ENCODE assay signal across 12 cellular contexts in the genomic region with DNA sequence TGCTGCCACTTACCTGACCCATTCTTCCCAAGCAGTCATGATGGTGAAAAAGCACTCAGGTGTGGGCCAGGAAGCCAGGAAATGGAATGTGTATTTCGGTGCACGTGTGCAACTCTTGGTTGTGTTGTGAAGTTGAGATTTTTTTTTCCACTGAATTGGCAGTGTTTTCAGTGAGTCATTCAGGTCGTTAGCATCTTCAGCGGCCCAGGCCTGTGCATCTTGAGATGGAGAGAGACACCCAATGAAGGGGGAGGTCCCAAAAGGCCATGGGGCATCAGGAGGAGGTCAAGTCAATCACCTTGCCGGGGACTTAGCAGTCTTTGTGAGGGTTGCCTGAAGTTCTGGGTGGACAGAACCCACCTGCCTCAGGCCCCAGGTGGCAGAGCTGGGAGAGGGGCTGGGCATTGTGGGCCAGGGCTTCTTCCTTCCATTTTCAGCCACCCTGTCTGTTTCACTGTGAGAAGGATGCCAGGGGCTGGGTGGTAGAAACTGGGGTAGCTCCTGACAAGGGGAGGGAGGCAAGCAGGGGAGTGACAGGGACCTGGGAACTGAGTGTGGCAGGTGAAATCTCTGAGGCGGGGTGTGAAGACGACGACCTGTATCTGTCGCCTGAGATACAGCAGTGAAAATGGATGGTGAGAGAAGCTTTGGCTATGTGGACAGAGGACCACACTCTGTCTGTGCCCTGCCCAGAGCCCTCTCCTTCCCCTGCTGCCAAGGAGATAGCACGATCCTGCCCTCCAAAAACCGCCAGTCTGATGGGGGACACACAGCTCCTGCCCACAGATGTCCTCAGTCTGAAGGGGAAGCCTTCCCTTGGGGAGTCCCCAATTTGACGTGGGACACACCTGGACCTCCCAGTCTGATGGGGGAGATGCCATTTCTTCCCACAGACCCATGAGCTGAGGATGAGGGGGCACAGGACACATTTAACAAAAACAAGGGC. TPM values are rescaled to one million over a fixed set of nuclear protein-coding genes. Genes with fewer than 3 reads are reported as not detected.
DNase-seq lines count a peak whose midpoint lies in the region; ATAC-seq and TF ChIP-seq lines count a peak whose summit lies in the region.
"Had no signal": no experiment of that assay in that cellular context is flagged by ENCODE, and none has a peak within 500 bp of the region (broad histone marks: within the 10 kb centered on the region; RNA-seq: fewer than 3 reads in every experiment).

No MANE protein-coding gene starts in this region.

- peaks cover 3% of the 10 kb centered on the region; the same call in 1 of the 2 replicates for H3K9me1 ChIP-seq in IMR-90 (ENCODE audit: insufficient read depth, low read length)

- H3K4me2 ChIP-seq in IMR-90 (ENCODE audit: low read depth, low read length): no peak overlapping the region

- H4K8ac ChIP-seq in IMR-90 (ENCODE audit: low read depth in 2 of 2, low read length in 2 of 2): no peak overlapping the region

- no peak overlapping the region for H3K9ac ChIP-seq in IMR-90 (ENCODE audit: low read depth, low read length)

- peak overlapping the region; percentile 5 for H2AFZ ChIP-seq in IMR-90 (replicated peaks; ENCODE audit: low read length, poor library complexity)

- POLR2A ChIA-PET in IMR-90 (lab: Charles Lee; ENCODE audit: unreplicated experiment): no interaction called here
- POLR2A ChIA-PET in activated naive CD8-positive, alpha-beta T cell treated with anti-CD3 and anti-CD28 coated beads, Interleukin-2, amount 10 ng/mL, durations not matched to agents 7 days and 5 days (lab: Charles Lee): interaction anchor here (0.6 to 3.4 kb wide), 9 partner anchors 11 to 1495 kb away, joined by 3 to 27 read pairs (median 8); a partner anchor contains a TSS

- H3K4me1 Mint-ChIP-seq in activated naive CD8-positive, alpha-beta T cell treated with anti-CD3 and anti-CD28 coated beads, Interleukin-2, amount 10 ng/mL, durations not matched to agents 7 days and 5 days: peaks cover 61% of the 10 kb centered on the region

- H2BK15ac ChIP-seq in IMR-90 (ENCODE audit: low read depth, low read length): no peak overlapping the region

- peaks cover 14% of the 10 kb centered on the region; the same call in 1 of the 2 replicates for H3K36me3 ChIP-seq in IMR-90 (ENCODE audit: control insufficient read depth, insufficient read depth, low read length)

- TF ChIP-seq CTCF in IMR-90 (conservative IDR thresholded peaks at IDR 0.05; ENCODE audit: low read depth, low read length): no peak

- intact Hi-C loops in IMR-90 (cut with micrococcal nuclease) (no loop called here), sciatic nerve (cut with DNase I) (no loop called here)

- H2BK5ac ChIP-seq in IMR-90 (ENCODE audit: low read depth, low read length, poor library complexity, severe bottlenecking): no peak overlapping the region

- ATAC-seq in IMR-90 (ENCODE audit: low read depth) (no peak), HG03354 (IDR thresholded peaks at IDR 0.05; ENCODE audit: poor library complexity, severe bottlenecking, unreplicated experiment) (no peak), sciatic nerve (no peak)
- peak; percentile 11 for ATAC-seq in activated naive CD8-positive, alpha-beta T cell treated with anti-CD3 and anti-CD28 coated beads, Interleukin-2, amount 10 ng/mL, durations not matched to agents 7 days and 5 days (ENCODE audit: low read depth)

- BruUV-seq in IMR-90 (replicated peaks; lab: Mats Ljungman, UMichigan): no TSS peak

- no peak overlapping the region for H3K14ac ChIP-seq in IMR-90 (replicated peaks; ENCODE audit: low read depth, low read length)

- no peaks in the 10 kb centered on the region for H3K27me3 ChIP-seq in IMR-90 (ENCODE audit: control insufficient read depth, insufficient read depth, low read length)
- H3K27me3 ChIP-seq: stomach had no signal

- H3K27me3 Mint-ChIP-seq in activated naive CD8-positive, alpha-beta T cell treated with anti-CD3 and anti-CD28 coated beads, Interleukin-2, amount 10 ng/mL, durations not matched to agents 7 days and 5 days: no peaks in the 10 kb centered on the region

- H4K5ac ChIP-seq in IMR-90 (ENCODE audit: low read depth, low read length): no peak overlapping the region

- H4K91ac ChIP-seq in IMR-90 (ENCODE audit: insufficient read depth, low read depth, low read length): no peak overlapping the region

- no peaks in the 10 kb centered on the region for H3K79me1 ChIP-seq in IMR-90 (ENCODE audit: low read depth in 1 of 2, low read length in 2 of 2)

- in situ Hi-C loops in IMR-90 (cut with MboI; ENCODE audit: low sequenced_read_pairs): no loop called here

- no peak overlapping the region for H2BK120ac ChIP-seq in IMR-90 (ENCODE audit: low read depth, low read length)

- H4K20me1 ChIP-seq in IMR-90 (ENCODE audit: insufficient read depth, low read length): peaks cover 10% of the 10 kb centered on the region

- no peak overlapping the region for H2AK9ac ChIP-seq in IMR-90 (replicated peaks; ENCODE audit: low read depth, low read length, poor library complexity)

- H3K27ac ChIP-seq in IMR-90 (ENCODE audit: insufficient read depth, low read length): no peak overlapping the region

- WGBS in IMR-90 (ENCODE audit: extremely low coverage in 2 of 2, insufficient read length in 1 of 2), 2 experiments: 77% methylated on average over 3 of the region's 12 CpGs; no CpG with 5 or more reads in 1 of the 2 experiments

- H3K56ac ChIP-seq in IMR-90 (ENCODE audit: extremely low read depth, insufficient read depth, low read length): no peak overlapping the region

- dilution Hi-C loops in IMR-90 (cut with HindIII; ENCODE audit: low sequenced_read_pairs, unreplicated experiment): no loop called here

- H3K4me1 ChIP-seq in IMR-90 (ENCODE audit: control insufficient read depth, insufficient read depth, low read length): 0 out of 2 replicates have a peak, but pooled peaks cover 1% of the 10 kb centered on the region

- peak overlapping the region; percentile 82 for H3K27ac Mint-ChIP-seq in activated naive CD8-positive, alpha-beta T cell treated with anti-CD3 and anti-CD28 coated beads, Interleukin-2, amount 10 ng/mL, durations not matched to agents 7 days and 5 days

- CTCF ChIA-PET in IMR-90 (lab: Yijun Ruan, JAX): interaction anchor here (1.5 kb wide), 1 partner anchor 12 kb away, joined by 8 read pairs; no protein-coding TSS in a partner anchor

- no peak overlapping the region for H2AK5ac ChIP-seq in IMR-90 (ENCODE audit: low read depth, low read length)

- H3K9me3 ChIP-seq in IMR-90 (ENCODE audit: control insufficient read depth, insufficient read depth, low read length): no peaks in the 10 kb centered on the region
- H3K9me3 ChIP-seq: stomach had no signal

- H3K18ac ChIP-seq in IMR-90 (ENCODE audit: low read depth, low read length): no peak overlapping the region

- no peaks in the 10 kb centered on the region for H3K9me3 Mint-ChIP-seq in activated naive CD8-positive, alpha-beta T cell treated with anti-CD3 and anti-CD28 coated beads, Interleukin-2, amount 10 ng/mL, durations not matched to agents 7 days and 5 days
- H3K9me3 Mint-ChIP-seq: neural crest cell had no signal

- H3K4me3 ChIP-seq in IMR-90 (ENCODE audit: insufficient read depth, low read depth, low read length): no peak overlapping the region
- H3K4me3 ChIP-seq: stomach had no signal

- no peak overlapping the region for H2BK20ac ChIP-seq in IMR-90 (ENCODE audit: low read depth, low read length)

- no peaks in the 10 kb centered on the region for H3K36me3 Mint-ChIP-seq in activated naive CD8-positive, alpha-beta T cell treated with anti-CD3 and anti-CD28 coated beads, Interleukin-2, amount 10 ng/mL, durations not matched to agents 7 days and 5 days

- TF ChIP-seq RAD21 in IMR-90 (IDR thresholded peaks at IDR 0.05; ENCODE audit: low read length): no peak

- TF ChIP-seq POLR2A in IMR-90 (IDR thresholded peaks at IDR 0.05; ENCODE audit: low read depth, low read length): no peak

- DNase-seq in IMR-90: no peak
- peak; percentile 73 for DNase-seq in activated CD4-positive, alpha-beta T cell treated with anti-CD3 and anti-CD28 coated beads for 48 hours
- DNase-seq in activated naive CD8-positive, alpha-beta T cell treated with anti-CD3 and anti-CD28 coated beads, Interleukin-2, amount 10 ng/mL, durations not matched to agents 7 days and 5 days: no peak
- peak; percentile 61 for DNase-seq in stimulated activated CD4-positive, alpha-beta T cell treated with anti-CD3 and anti-CD28 coated beads, Interleukin-4, amount 100 ng/mL, for 24 hours
- no peak for DNase-seq in sciatic nerve (ENCODE audit: low spot score)
- no peak for DNase-seq in dedifferentiated amniotic fluid mesenchymal stem cell (ENCODE audit: extremely low spot score)
- DNase-seq in NOMO-1 treated with dmso at 0.1 percent for 144 hours (lab: John Stamatoyannopoulos, UW; ENCODE audit: unreplicated experiment): no peak
- DNase-seq: stomach had no signal

- no peak overlapping the region for H3K4ac ChIP-seq in IMR-90 (ENCODE audit: low read depth, low read length)

- peak overlapping the region; percentile 64 for H3K4me3 Mint-ChIP-seq in activated naive CD8-positive, alpha-beta T cell treated with anti-CD3 and anti-CD28 coated beads, Interleukin-2, amount 10 ng/mL, durations not matched to agents 7 days and 5 days
- H3K4me3 Mint-ChIP-seq: neural crest cell had no signal

- H3K23ac ChIP-seq in IMR-90 (ENCODE audit: low read depth, low read length): no peak overlapping the region

RNA-seq across cellular contexts. Expression of a gene that starts 11.8 kb away (rescaled TPM):
- total RNA-seq in IMR-90 (2012; rRNA removed) (3.4 and 3.6 TPM in 2 replicates), sciatic nerve (19.9 TPM)
- 7.6 and 8.5 TPM in 2 replicates for polyA plus RNA-seq in IMR-90 (2012; rRNA removed)
- 2.7 and 7.8 TPM in 2 replicates for polyA plus RNA-seq in IMR-90 (2012; cell fraction: cytosol; rRNA removed)
- 52.0 and 59.7 TPM in 2 replicates for polyA plus RNA-seq in IMR-90 (2012; cell fraction: nucleus; rRNA removed; ENCODE audit: low replicate concordance)
- total RNA-seq in activated naive CD8-positive, alpha-beta T cell treated with anti-CD3 and anti-CD28 coated beads, Interleukin-2, amount 10 ng/mL, durations not matched to agents 7 days and 5 days: 1 to 10 TPM; 8.0 to 8.9 TPM

RNA-seq across cellular contexts. Expression of a gene that starts 27.2 kb away (rescaled TPM):
- total RNA-seq in IMR-90 (2012; rRNA removed) (not detected in 2 replicates), sciatic nerve (1.1 TPM)
- not detected in 2 replicates for polyA plus RNA-seq in IMR-90 (2012; rRNA removed)
- polyA plus RNA-seq in IMR-90 (2012; cell fraction: cytosol; rRNA removed): not detected in 2 replicates
- not detected in 2 replicates for polyA plus RNA-seq in IMR-90 (2012; cell fraction: nucleus; rRNA removed; ENCODE audit: low replicate concordance)
- total RNA-seq in activated naive CD8-positive, alpha-beta T cell treated with anti-CD3 and anti-CD28 coated beads, Interleukin-2, amount 10 ng/mL, durations not matched to agents 7 days and 5 days: 10 to 100 TPM; 20.7 to 22.8 TPM
- total RNA-seq: dermis microvascular lymphatic vessel endothelial cell, kidney epithelial cell, neural crest cell had no signal

RNA-seq across cellular contexts. Expression of a gene that starts 56.1 kb away (rescaled TPM):
- total RNA-seq in IMR-90 (2012; rRNA removed) (659 and 1,082 TPM in 2 replicates), sciatic nerve (223 TPM)
- polyA plus RNA-seq in IMR-90 (2012; rRNA removed): 191 and 206 TPM in 2 replicates
- 78.7 and 81.9 TPM in 2 replicates for polyA plus RNA-seq in IMR-90 (2012; cell fraction: cytosol; rRNA removed)
- polyA plus RNA-seq in IMR-90 (2012; cell fraction: nucleus; rRNA removed; ENCODE audit: low replicate concordance): 66.4 and 160 TPM in 2 replicates
- 100 to 1,000 TPM; 335 TPM for total RNA-seq in activated naive CD8-positive, alpha-beta T cell treated with anti-CD3 and anti-CD28 coated beads, Interleukin-2, amount 10 ng/mL, durations not matched to agents 7 days and 5 days

Comparison
In these comparisons a context has a peak if more than half of its experiments do, and no peak if none do; other contexts are left out.
1. DNase-seq: peak in activated CD4-positive, alpha-beta T cell treated with anti-CD3 and anti-CD28 coated beads for 48 hours (single experiment) and stimulated activated CD4-positive, alpha-beta T cell treated with anti-CD3 and anti-CD28 coated beads, Interleukin-4, amount 100 ng/mL, for 24 hours (single experiment); none in IMR-90 (single experiment), activated naive CD8-positive, alpha-beta T cell treated with anti-CD3 and anti-CD28 coated beads, Interleukin-2, amount 10 ng/mL, durations not matched to agents 7 days and 5 days (single experiment), sciatic nerve (single experiment), dedifferentiated amniotic fluid mesenchymal stem cell (single experiment) and NOMO-1 treated with dmso at 0.1 percent for 144 hours (single experiment).
2. RNA of a gene that starts 27.2 kb away (total RNA-seq): 20.7 to 22.8 TPM in activated naive CD8-positive, alpha-beta T cell treated with anti-CD3 and anti-CD28 coated beads, Interleukin-2, amount 10 ng/mL, durations not matched to agents 7 days and 5 days; 1.1 TPM in sciatic nerve (single experiment) and not detected in IMR-90; every median in the first group is over 10 times any median in the second.